ENCODE assay signal across 24 cellular contexts in genomic region chr1:160411231-160411630, GRCh38. TPM values are rescaled to one million over a fixed set of nuclear protein-coding genes. Genes with fewer than 3 reads are reported as not detected.
A peak's percentile ranks its signal among the peaks of the same experiment; 100 is the strongest.
DNase-seq lines count a peak whose midpoint lies in the region; ATAC-seq, FAIRE-seq and TF ChIP-seq lines count a peak whose summit lies in the region.
"Had no signal": no experiment of that assay in that cellular context is flagged by ENCODE, and none has a peak within 500 bp of the region (broad histone marks: within the 10 kb centered on the region; RNA-seq: fewer than 3 reads in every experiment).

No MANE protein-coding gene starts in this region.

- H3F3A ChIP-seq in neural cell (ENCODE audit: insufficient read depth, low read length, poor library complexity, severe bottlenecking), result no peaks in the 10 kb centered on the region

- intact Hi-C loops in left lung (cut with DNase I) (no loop called here), pancreas (cut with DNase I) (no loop called here)

- H3K36me3 ChIP-seq in HEK293 (ENCODE audit: control insufficient read depth in 2 of 2, insufficient read depth in 1 of 2, low read length in 2 of 2) (no peaks in the 10 kb centered on the region), neural cell (ENCODE audit: insufficient read depth, low read length) (no peaks in the 10 kb centered on the region), Karpas-422 (ENCODE audit: insufficient read depth, low read length) (no peaks in the 10 kb centered on the region), left lung (no peaks in the 10 kb centered on the region), pancreas (no peaks in the 10 kb centered on the region)
- H3K36me3 ChIP-seq: spleen, tibial artery had no signal

- DNase-seq in NCI-H1092 treated with DMSO at 0.1 percent for 48 hours (lab: John Stamatoyannopoulos, UW), result peak; percentile 51
- no peak for DNase-seq in glutamatergic neuron
- DNase-seq in Karpas-422, result no peak
- no peak for DNase-seq in left lung
- DNase-seq in globus pallidus (ENCODE audit: low spot score), result no peak
- no peak for DNase-seq in pancreas
- DNase-seq: activated CD4-positive, alpha-beta T cell treated with anti-CD3 and anti-CD28 coated beads for 1 hour; activated naive CD4-positive, alpha-beta T cell treated with anti-CD3 and anti-CD28 coated beads, Interleukin-2, amount 50 U/mL, for 16 hours; activated T-cell treated with anti-CD3 and anti-CD28 coated beads, Interleukin-2, amount 50 U/mL, for 72 hours; CD4-positive, alpha-beta memory T cell; DMS 273 treated with DMSO at 0.1 percent for 48 hours; erythroblast; HCEC 1CT; kidney glomerular epithelial cell; NCI-H226; NCI-H774; spleen; stimulated activated CD4-positive, alpha-beta T cell treated with anti-CD3 and anti-CD28 coated beads, Interleukin-4, amount 100 ng/mL, for 24 hours; stimulated activated naive CD4-positive, alpha-beta T cell treated with Interleukin-2 at 50 U/mL for 16 hours; SW 1271; tibial artery had no signal

- H3K9me2 ChIP-seq in neural cell (ENCODE audit: insufficient read depth, low read length), result no peaks in the 10 kb centered on the region
- H3K9me2 ChIP-seq in Karpas-422 (replicated peaks; ENCODE audit: insufficient read depth, low read length), result no peaks in the 10 kb centered on the region

- H3K27me3 Mint-ChIP-seq in glutamatergic neuron (ENCODE audit: unreplicated experiment), result peaks cover 4% of the 10 kb centered on the region

- H3K9me3 ChIP-seq in HEK293 (ENCODE audit: control insufficient read depth, insufficient read depth, low read depth, low read length), result no peaks in the 10 kb centered on the region
- no peaks in the 10 kb centered on the region for H3K9me3 ChIP-seq in neural cell (ENCODE audit: low read length)
- H3K9me3 ChIP-seq in Karpas-422 (ENCODE audit: low read length), result no peaks in the 10 kb centered on the region
- H3K9me3 ChIP-seq in left lung, result no peaks in the 10 kb centered on the region
- no peaks in the 10 kb centered on the region for H3K9me3 ChIP-seq in pancreas
- H3K9me3 ChIP-seq: spleen, tibial artery had no signal

- H3K27ac ChIP-seq in HEK293 (ENCODE audit: extremely low read depth, low read depth, low read length) (no peak overlapping the region), neural cell (ENCODE audit: low read length) (peak overlapping the region; percentile 76), Karpas-422 (ENCODE audit: low read length) (no peak overlapping the region), left lung (no peak overlapping the region), pancreas (no peak overlapping the region)
- H3K27ac ChIP-seq: KMS-11, spleen, tibial artery had no signal

- no peak for ATAC-seq in left lung
- ATAC-seq in pancreas, result no peak
- ATAC-seq: activated T-cell treated with anti-CD3 and anti-CD28 coated beads, Interleukin-2, amount 50 U/mL, for 72 hours had no signal

- no peak for TF ChIP-seq EP300 in neural cell (conservative IDR thresholded peaks at IDR 0.05; ENCODE audit: poor library complexity, severe bottlenecking)

- H3K36me3 Mint-ChIP-seq in glutamatergic neuron (ENCODE audit: unreplicated experiment), result no peaks in the 10 kb centered on the region
- H3K36me3 Mint-ChIP-seq: CD4-positive, alpha-beta memory T cell had no signal

- TF ChIP-seq RAD21 in neural cell (conservative IDR thresholded peaks at IDR 0.05), result no peak

- peaks cover 2% of the 10 kb centered on the region for H3K9me3 Mint-ChIP-seq in glutamatergic neuron (ENCODE audit: unreplicated experiment)
- H3K9me3 Mint-ChIP-seq: activated T-cell treated with anti-CD3 and anti-CD28 coated beads, Interleukin-2, amount 50 U/mL, for 72 hours; CD4-positive, alpha-beta memory T cell had no signal

- H3K4me3 ChIP-seq in HEK293 (ENCODE audit: low read depth, low read length) (no peak overlapping the region), neural cell (ENCODE audit: low read length) (peak overlapping the region; percentile 59), Karpas-422 (ENCODE audit: low read length) (no peak overlapping the region), left lung (no peak overlapping the region), pancreas (no peak overlapping the region)
- H3K4me3 ChIP-seq: spleen, tibial artery had no signal

- H3K27ac Mint-ChIP-seq in glutamatergic neuron (ENCODE audit: unreplicated experiment), result no peak overlapping the region
- H3K27ac Mint-ChIP-seq: activated T-cell treated with anti-CD3 and anti-CD28 coated beads, Interleukin-2, amount 50 U/mL, for 72 hours; CD4-positive, alpha-beta memory T cell had no signal

- POLR2A ChIA-PET in HEK293 (lab: Yijun Ruan, JAX), result no interaction called here

- H3K79me2 ChIP-seq in neural cell (replicated peaks; ENCODE audit: insufficient read depth, low read length) (peaks cover 79% of the 10 kb centered on the region), Karpas-422 (ENCODE audit: low read length) (no peaks in the 10 kb centered on the region)

- FAIRE-seq in pancreas (lab: Jason Lieb, UNC), result no peak

- H3K27me3 ChIP-seq in neural cell (ENCODE audit: insufficient read depth, low read depth, low read length), result no peaks in the 10 kb centered on the region
- no peaks in the 10 kb centered on the region for H3K27me3 ChIP-seq in Karpas-422 (ENCODE audit: low read length)
- no peaks in the 10 kb centered on the region for H3K27me3 ChIP-seq in left lung
- H3K27me3 ChIP-seq in pancreas, result no peaks in the 10 kb centered on the region
- H3K27me3 ChIP-seq: spleen had no signal

- H3K4me1 Mint-ChIP-seq in glutamatergic neuron (ENCODE audit: low read depth, unreplicated experiment), result peaks cover 36% of the 10 kb centered on the region
- H3K4me1 Mint-ChIP-seq: CD4-positive, alpha-beta memory T cell had no signal

- no peak for TF ChIP-seq CTCF in HEK293 (tag by site-specific recombination; IDR thresholded peaks at IDR 0.05)
- no peak for TF ChIP-seq CTCF in glutamatergic neuron (IDR thresholded peaks at IDR 0.05; ENCODE audit: partially characterized antibody, unreplicated experiment)
- TF ChIP-seq CTCF in neural cell (IDR thresholded peaks at IDR 0.05; ENCODE audit: poor library complexity, severe bottlenecking), result no peak
- TF ChIP-seq CTCF in left lung (IDR thresholded peaks at IDR 0.05), result no peak
- no peak for TF ChIP-seq CTCF in pancreas (IDR thresholded peaks at IDR 0.05)

- no peaks in the 10 kb centered on the region for H3K4me1 ChIP-seq in HEK293 (ENCODE audit: control insufficient read depth, insufficient read depth, low read length)
- no peaks in the 10 kb centered on the region for H3K4me1 ChIP-seq in Karpas-422 (ENCODE audit: low read length)
- H3K4me1 ChIP-seq in left lung, result no peaks in the 10 kb centered on the region
- no peaks in the 10 kb centered on the region for H3K4me1 ChIP-seq in pancreas
- H3K4me1 ChIP-seq: spleen had no signal

- H3K9ac ChIP-seq in neural cell (ENCODE audit: low read length), result peak overlapping the region; percentile 64
- no peak overlapping the region for H3K9ac ChIP-seq in Karpas-422 (ENCODE audit: low read length)
- H3K9ac ChIP-seq: KMS-11 had no signal

- H3K4me2 ChIP-seq in neural cell (ENCODE audit: low read length) (peak overlapping the region; percentile 49), Karpas-422 (ENCODE audit: low read depth, low read length, poor library complexity, severe bottlenecking) (no peak overlapping the region)
- H3K4me2 ChIP-seq: KMS-11 had no signal

- H2AFZ ChIP-seq in neural cell (ENCODE audit: low read depth, low read length) (no peak overlapping the region), Karpas-422 (ENCODE audit: low read length) (no peak overlapping the region)

- H4K20me1 ChIP-seq in neural cell (ENCODE audit: insufficient read depth) (no peaks in the 10 kb centered on the region), Karpas-422 (ENCODE audit: insufficient read depth, low read depth, low read length) (no peaks in the 10 kb centered on the region)

- WGBS in pancreas, 2 donors, result 73 to 74% methylated on average over 5 of the region's 5 CpGs

- peak overlapping the region; percentile 67 for H3K4me3 Mint-ChIP-seq in glutamatergic neuron (ENCODE audit: unreplicated experiment)
- H3K4me3 Mint-ChIP-seq: activated T-cell treated with anti-CD3 and anti-CD28 coated beads, Interleukin-2, amount 50 U/mL, for 72 hours; CD4-positive, alpha-beta memory T cell had no signal

- CTCF ChIA-PET in HEK293 (lab: Yijun Ruan, JAX), result interaction anchor here (0.7 to 4.0 kb wide), 4 partner anchors 17 to 323 kb away, joined by 3 to 15 read pairs (median 4); no protein-coding TSS in a partner anchor

TF ChIP-seq in neural cell, 6 proteins besides CTCF, POLR2A, EP300 and RAD21 (continues in another document):
- TF ChIP-seq MXI1 (conservative IDR thresholded peaks at IDR 0.05; ENCODE audit: poor library complexity, severe bottlenecking), result no peak
- TF ChIP-seq POLR2AphosphoS5 (IDR thresholded peaks at IDR 0.05), result no peak
- TF ChIP-seq EZH2 (IDR thresholded peaks at IDR 0.05; ENCODE audit: borderline replicate concordance, insufficient read depth, low read length, poor library complexity, severe bottlenecking), result no peak
- TF ChIP-seq TAF1 (IDR thresholded peaks at IDR 0.05; ENCODE audit: low read depth), result no peak

RNA-seq across cellular contexts. Expression of gene VANGL2, which starts 10.9 kb away (rescaled TPM):
- total RNA-seq in glutamatergic neuron (ENCODE audit: unreplicated experiment) (79.4 TPM), left lung (1 to 10 TPM; 2.7 to 5.5 TPM), pancreas (1 to 10 TPM; 2.5 to 9.9 (median 4.4) TPM)
- polyA plus RNA-seq in neural cell (22.6 and 34.0 TPM in 2 replicates), pancreas (1 to 10 TPM; 3.6 to 4.3 TPM)
- 56.7 and 57.8 TPM in 2 replicates for polyA minus RNA-seq in neural cell
- total RNA-seq in Karpas-422 (2014; rRNA removed; shearing (Covaris generic); ENCODE audit: low replicate concordance), result 0.07 TPM in 1 of 2 replicates, not detected in the other
- total RNA-seq: CD4-positive, alpha-beta memory T cell had no signal
- polyA plus RNA-seq: CD4-positive, alpha-beta memory T cell had no signal

RNA-seq across cellular contexts. Expression of gene NHLH1, which starts 44.4 kb away (rescaled TPM):
- 1,198 TPM for total RNA-seq in glutamatergic neuron (ENCODE audit: unreplicated experiment)
- polyA plus RNA-seq in neural cell, result 0.11 and 0.90 TPM in 2 replicates
- 0.24 and 0.58 TPM in 2 replicates for polyA minus RNA-seq in neural cell
- total RNA-seq in Karpas-422 (2014; rRNA removed; shearing (Covaris generic); ENCODE audit: low replicate concordance), result 0.48 TPM in 1 of 2 replicates, not detected in the other
- total RNA-seq in left lung, result under 1 TPM; 0.09 to 0.26 TPM
- total RNA-seq in pancreas, result not detected
- polyA plus RNA-seq in pancreas, result under 1 TPM; 0.11 to 0.14 TPM
- polyA plus RNA-seq: CD4-positive, alpha-beta memory T cell had no signal

Comparison
In these comparisons a context has a peak if more than half of its experiments do, and no peak if none do; other contexts are left out.
1. RNA of gene NHLH1, which starts 44.4 kb away (total RNA-seq): 1,198 TPM in glutamatergic neuron (single experiment); 0.48 TPM in Karpas-422, 0.09 to 0.26 TPM in left lung and not detected in pancreas; every median in the first group is over 100 times any median in the second.